1 cellular context compared by ENCODE assay signal in the genomic region with DNA sequence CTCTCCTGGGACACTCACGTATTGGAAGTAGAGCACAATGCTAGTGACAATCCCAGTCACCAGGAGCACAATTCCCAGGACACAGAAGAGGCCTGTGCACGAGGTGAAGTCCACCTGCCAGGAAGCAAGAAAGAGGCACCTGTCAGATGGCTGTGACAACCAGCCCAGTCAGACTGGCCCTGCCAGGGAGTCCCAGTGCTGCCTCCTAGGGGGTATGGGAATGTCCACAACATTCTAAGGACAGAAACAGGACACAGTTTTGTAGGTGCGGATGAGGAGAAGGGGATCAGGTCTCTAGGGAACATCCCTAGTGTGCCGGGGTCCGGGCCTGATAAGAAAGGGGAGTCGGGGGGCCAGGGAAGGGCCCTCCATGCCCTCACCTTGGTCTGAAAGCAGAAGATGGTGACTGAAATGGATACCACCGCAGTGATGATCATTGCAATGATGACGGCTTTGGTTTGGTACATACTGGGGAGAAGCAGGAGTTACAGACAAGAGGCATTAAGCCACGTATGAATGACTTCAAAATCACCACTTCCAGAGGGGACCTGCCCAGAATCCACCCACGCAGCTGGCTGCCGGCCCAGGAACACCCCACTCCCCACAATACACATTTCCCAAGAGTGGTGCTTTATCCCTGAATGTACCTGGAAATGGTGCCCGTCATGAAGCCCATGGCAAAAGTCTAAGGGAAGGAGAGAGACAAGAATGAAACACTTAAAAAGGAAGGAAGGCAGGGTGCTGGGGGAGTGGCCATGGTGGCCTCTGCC.
TF ChIP-seq lines count a peak whose summit lies in the region.

No MANE protein-coding gene starts in this region.

TF ChIP-seq in IMR-90, 13 proteins besides CTCF, POLR2A, EP300 and RAD21:
- TF ChIP-seq MXI1 (IDR thresholded peaks at IDR 0.05; ENCODE audit: borderline replicate concordance, low read depth, low read length) (no peak), SMC3 (IDR thresholded peaks at IDR 0.05; ENCODE audit: low read depth, low read length) (no peak), MAFK (IDR thresholded peaks at IDR 0.05; ENCODE audit: low read depth, low read length) (no peak)
TF ChIP-seq in IMR-90: peak in this region for 0.
